Comparison of ENCODE assay signal across 1 cellular context in the genomic region with DNA sequence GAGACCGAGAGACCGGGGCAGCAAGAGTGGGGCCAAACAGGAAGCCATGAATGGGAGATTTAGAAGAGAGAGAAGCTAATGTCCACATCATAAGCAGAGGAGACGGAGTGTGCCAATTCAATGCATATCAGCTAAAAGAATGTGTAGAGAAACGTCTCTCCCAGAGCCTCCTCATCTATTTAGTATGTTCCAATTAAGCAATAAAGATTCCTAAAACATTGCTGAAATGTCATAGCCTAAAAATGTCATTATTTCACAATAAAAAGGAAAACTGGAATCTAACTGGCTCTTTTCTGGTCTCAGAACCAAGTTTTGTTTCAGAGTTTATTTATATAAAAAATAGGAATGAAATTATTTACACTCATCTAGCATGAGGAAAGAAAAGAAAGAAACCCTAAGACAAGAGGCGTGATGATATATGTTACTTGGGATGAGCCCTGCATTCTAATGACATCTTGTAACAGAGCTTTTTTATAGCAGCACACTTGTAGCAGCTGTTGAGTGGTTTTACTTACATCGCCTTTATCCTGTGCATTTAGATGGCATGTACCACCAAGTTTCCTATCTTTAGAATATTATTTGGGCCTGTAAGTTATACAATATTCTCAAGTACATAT.
TF ChIP-seq lines count a peak whose summit lies in the region.

No MANE protein-coding gene starts in this region.

TF ChIP-seq in SK-N-SH treated with all-trans-retinoic acid at 6 μM for 48 hours, 23 proteins besides CTCF, POLR2A, EP300 and RAD21 (continued from another document):
- TF ChIP-seq, protein P1, sequence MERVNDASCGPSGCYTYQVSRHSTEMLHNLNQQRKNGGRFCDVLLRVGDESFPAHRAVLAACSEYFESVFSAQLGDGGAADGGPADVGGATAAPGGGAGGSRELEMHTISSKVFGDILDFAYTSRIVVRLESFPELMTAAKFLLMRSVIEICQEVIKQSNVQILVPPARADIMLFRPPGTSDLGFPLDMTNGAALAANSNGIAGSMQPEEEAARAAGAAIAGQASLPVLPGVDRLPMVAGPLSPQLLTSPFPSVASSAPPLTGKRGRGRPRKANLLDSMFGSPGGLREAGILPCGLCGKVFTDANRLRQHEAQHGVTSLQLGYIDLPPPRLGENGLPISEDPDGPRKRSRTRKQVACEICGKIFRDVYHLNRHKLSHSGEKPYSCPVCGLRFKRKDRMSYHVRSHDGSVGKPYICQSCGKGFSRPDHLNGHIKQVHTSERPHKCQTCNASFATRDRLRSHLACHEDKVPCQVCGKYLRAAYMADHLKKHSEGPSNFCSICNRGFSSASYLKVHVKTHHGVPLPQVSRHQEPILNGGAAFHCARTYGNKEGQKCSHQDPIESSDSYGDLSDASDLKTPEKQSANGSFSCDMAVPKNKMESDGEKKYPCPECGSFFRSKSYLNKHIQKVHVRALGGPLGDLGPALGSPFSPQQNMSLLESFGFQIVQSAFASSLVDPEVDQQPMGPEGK (CRISPR knock-in tag; IDR thresholded peaks at IDR 0.05; ENCODE audit: borderline replicate concordance), result no peak
- TF ChIP-seq, protein P2, sequence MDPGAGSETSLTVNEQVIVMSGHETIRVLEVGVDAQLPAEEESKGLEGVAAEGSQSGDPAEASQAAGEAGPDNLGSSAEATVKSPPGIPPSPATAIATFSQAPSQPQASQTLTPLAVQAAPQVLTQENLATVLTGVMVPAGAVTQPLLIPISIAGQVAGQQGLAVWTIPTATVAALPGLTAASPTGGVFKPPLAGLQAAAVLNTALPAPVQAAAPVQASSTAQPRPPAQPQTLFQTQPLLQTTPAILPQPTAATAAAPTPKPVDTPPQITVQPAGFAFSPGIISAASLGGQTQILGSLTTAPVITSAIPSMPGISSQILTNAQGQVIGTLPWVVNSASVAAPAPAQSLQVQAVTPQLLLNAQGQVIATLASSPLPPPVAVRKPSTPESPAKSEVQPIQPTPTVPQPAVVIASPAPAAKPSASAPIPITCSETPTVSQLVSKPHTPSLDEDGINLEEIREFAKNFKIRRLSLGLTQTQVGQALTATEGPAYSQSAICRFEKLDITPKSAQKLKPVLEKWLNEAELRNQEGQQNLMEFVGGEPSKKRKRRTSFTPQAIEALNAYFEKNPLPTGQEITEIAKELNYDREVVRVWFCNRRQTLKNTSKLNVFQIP (CRISPR knock-in tag; IDR thresholded peaks at IDR 0.05; ENCODE audit: borderline replicate concordance, low read depth), result no peak
- TF ChIP-seq OSR1 (CRISPR knock-in tag; IDR thresholded peaks at IDR 0.05), result no peak
- TF ChIP-seq, protein P3, sequence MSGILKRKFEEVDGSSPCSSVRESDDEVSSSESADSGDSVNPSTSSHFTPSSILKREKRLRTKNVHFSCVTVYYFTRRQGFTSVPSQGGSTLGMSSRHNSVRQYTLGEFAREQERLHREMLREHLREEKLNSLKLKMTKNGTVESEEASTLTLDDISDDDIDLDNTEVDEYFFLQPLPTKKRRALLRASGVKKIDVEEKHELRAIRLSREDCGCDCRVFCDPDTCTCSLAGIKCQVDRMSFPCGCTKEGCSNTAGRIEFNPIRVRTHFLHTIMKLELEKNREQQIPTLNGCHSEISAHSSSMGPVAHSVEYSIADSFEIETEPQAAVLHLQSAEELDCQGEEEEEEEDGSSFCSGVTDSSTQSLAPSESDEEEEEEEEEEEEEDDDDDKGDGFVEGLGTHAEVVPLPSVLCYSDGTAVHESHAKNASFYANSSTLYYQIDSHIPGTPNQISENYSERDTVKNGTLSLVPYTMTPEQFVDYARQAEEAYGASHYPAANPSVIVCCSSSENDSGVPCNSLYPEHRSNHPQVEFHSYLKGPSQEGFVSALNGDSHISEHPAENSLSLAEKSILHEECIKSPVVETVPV (CRISPR knock-in tag; IDR thresholded peaks at IDR 0.05), result no peak
- TF ChIP-seq ZNF565 (CRISPR knock-in tag; conservative IDR thresholded peaks at IDR 0.05; ENCODE audit: low read depth), result no peak
- no peak for TF ChIP-seq CSDC2 (CRISPR knock-in tag; IDR thresholded peaks at IDR 0.05)
- no peak for TF ChIP-seq TOX (CRISPR knock-in tag; IDR thresholded peaks at IDR 0.05; ENCODE audit: borderline replicate concordance)
- no peak for TF ChIP-seq TSHZ2 (CRISPR knock-in tag; IDR thresholded peaks at IDR 0.05)
- TF ChIP-seq ZFP3 (CRISPR knock-in tag; IDR thresholded peaks at IDR 0.05), result no peak
- no peak for TF ChIP-seq ZNF8 (CRISPR knock-in tag; IDR thresholded peaks at IDR 0.05)
- no peak for TF ChIP-seq ARNTL (CRISPR knock-in tag; IDR thresholded peaks at IDR 0.05; ENCODE audit: borderline replicate concordance, low read depth)
- no peak for TF ChIP-seq ZNF70 (CRISPR knock-in tag; IDR thresholded peaks at IDR 0.05)
- TF ChIP-seq SNAI2 (CRISPR knock-in tag; IDR thresholded peaks at IDR 0.05), result no peak
- TF ChIP-seq CREB5 (CRISPR knock-in tag; IDR thresholded peaks at IDR 0.05; ENCODE audit: low read depth), result no peak
- TF ChIP-seq TCF4 (CRISPR knock-in tag; IDR thresholded peaks at IDR 0.05; ENCODE audit: borderline replicate concordance), result no peak
- TF ChIP-seq PPARA (CRISPR knock-in tag; IDR thresholded peaks at IDR 0.05; ENCODE audit: borderline replicate concordance), result no peak
TF ChIP-seq in SK-N-SH treated with all-trans-retinoic acid at 6 μM for 48 hours: peak in this region for 0.
